1 cellular context compared by ENCODE assay signal in the genomic region with DNA sequence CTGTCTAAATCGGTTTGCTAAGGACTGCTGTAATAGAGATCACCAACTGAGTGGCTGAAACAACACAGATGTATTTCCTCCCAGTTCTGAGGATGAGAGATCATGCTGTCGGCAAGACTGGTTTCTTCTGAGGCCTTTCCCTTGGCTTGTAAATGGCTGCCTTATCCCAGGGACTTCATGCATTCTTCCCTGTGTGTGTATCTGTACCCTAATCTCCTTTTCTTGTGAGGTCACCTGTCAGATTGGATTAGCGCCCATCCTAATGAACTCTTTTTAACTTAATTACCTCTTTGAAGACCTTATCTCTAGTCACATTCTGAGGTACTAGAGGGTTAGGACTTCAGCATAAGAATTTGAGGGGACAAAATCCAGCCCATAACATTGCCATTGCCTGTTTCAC.
TF ChIP-seq lines count a peak whose summit lies in the region.

No MANE protein-coding gene starts in this region.

TF ChIP-seq in GM23338, 12 proteins besides CTCF, POLR2A, EP300 and RAD21 (continued from another document):
- TF ChIP-seq, protein P1, sequence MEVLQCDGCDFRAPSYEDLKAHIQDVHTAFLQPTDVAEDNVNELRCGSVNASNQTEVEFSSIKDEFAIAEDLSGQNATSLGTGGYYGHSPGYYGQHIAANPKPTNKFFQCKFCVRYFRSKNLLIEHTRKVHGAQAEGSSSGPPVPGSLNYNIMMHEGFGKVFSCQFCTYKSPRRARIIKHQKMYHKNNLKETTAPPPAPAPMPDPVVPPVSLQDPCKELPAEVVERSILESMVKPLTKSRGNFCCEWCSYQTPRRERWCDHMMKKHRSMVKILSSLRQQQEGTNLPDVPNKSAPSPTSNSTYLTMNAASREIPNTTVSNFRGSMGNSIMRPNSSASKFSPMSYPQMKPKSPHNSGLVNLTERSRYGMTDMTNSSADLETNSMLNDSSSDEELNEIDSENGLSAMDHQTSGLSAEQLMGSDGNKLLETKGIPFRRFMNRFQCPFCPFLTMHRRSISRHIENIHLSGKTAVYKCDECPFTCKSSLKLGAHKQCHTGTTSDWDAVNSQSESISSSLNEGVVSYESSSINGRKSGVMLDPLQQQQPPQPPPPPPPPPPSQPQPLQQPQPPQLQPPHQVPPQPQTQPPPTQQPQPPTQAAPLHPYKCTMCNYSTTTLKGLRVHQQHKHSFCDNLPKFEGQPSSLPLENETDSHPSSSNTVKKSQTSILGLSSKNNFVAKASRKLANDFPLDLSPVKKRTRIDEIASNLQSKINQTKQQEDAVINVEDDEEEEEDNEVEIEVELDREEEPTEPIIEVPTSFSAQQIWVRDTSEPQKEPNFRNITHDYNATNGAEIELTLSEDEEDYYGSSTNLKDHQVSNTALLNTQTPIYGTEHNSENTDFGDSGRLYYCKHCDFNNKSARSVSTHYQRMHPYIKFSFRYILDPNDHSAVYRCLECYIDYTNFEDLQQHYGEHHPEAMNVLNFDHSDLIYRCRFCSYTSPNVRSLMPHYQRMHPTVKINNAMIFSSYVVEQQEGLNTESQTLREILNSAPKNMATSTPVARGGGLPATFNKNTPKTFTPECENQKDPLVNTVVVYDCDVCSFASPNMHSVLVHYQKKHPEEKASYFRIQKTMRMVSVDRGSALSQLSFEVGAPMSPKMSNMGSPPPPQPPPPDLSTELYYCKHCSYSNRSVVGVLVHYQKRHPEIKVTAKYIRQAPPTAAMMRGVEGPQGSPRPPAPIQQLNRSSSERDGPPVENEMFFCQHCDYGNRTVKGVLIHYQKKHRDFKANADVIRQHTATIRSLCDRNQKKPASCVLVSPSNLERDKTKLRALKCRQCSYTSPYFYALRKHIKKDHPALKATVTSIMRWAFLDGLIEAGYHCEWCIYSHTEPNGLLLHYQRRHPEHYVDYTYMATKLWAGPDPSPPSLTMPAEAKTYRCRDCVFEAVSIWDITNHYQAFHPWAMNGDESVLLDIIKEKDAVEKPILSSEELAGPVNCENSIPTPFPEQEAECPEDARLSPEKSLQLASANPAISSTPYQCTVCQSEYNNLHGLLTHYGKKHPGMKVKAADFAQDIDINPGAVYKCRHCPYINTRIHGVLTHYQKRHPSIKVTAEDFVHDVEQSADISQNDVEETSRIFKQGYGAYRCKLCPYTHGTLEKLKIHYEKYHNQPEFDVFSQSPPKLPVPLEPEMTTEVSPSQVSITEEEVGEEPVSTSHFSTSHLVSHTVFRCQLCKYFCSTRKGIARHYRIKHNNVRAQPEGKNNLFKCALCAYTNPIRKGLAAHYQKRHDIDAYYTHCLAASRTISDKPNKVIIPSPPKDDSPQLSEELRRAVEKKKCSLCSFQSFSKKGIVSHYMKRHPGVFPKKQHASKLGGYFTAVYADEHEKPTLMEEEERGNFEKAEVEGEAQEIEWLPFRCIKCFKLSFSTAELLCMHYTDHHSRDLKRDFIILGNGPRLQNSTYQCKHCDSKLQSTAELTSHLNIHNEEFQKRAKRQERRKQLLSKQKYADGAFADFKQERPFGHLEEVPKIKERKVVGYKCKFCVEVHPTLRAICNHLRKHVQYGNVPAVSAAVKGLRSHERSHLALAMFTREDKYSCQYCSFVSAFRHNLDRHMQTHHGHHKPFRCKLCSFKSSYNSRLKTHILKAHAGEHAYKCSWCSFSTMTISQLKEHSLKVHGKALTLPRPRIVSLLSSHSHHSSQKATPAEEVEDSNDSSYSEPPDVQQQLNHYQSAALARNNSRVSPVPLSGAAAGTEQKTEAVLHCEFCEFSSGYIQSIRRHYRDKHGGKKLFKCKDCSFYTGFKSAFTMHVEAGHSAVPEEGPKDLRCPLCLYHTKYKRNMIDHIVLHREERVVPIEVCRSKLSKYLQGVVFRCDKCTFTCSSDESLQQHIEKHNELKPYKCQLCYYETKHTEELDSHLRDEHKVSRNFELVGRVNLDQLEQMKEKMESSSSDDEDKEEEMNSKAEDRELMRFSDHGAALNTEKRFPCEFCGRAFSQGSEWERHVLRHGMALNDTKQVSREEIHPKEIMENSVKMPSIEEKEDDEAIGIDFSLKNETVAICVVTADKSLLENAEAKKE (CRISPR knock-in tag; IDR thresholded peaks at IDR 0.05) = no peak
- no peak for TF ChIP-seq ZNF114 (CRISPR knock-in tag; IDR thresholded peaks at IDR 0.05)
- TF ChIP-seq, protein P2, sequence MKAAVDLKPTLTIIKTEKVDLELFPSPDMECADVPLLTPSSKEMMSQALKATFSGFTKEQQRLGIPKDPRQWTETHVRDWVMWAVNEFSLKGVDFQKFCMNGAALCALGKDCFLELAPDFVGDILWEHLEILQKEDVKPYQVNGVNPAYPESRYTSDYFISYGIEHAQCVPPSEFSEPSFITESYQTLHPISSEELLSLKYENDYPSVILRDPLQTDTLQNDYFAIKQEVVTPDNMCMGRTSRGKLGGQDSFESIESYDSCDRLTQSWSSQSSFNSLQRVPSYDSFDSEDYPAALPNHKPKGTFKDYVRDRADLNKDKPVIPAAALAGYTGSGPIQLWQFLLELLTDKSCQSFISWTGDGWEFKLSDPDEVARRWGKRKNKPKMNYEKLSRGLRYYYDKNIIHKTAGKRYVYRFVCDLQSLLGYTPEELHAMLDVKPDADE (IDR thresholded peaks at IDR 0.05) = no peak
- TF ChIP-seq POLR2AphosphoS5 (IDR thresholded peaks at IDR 0.05; ENCODE audit: low read depth) = no peak
- TF ChIP-seq STAT1 (IDR thresholded peaks at IDR 0.05; ENCODE audit: unreplicated experiment) = no peak
- TF ChIP-seq, protein P3, sequence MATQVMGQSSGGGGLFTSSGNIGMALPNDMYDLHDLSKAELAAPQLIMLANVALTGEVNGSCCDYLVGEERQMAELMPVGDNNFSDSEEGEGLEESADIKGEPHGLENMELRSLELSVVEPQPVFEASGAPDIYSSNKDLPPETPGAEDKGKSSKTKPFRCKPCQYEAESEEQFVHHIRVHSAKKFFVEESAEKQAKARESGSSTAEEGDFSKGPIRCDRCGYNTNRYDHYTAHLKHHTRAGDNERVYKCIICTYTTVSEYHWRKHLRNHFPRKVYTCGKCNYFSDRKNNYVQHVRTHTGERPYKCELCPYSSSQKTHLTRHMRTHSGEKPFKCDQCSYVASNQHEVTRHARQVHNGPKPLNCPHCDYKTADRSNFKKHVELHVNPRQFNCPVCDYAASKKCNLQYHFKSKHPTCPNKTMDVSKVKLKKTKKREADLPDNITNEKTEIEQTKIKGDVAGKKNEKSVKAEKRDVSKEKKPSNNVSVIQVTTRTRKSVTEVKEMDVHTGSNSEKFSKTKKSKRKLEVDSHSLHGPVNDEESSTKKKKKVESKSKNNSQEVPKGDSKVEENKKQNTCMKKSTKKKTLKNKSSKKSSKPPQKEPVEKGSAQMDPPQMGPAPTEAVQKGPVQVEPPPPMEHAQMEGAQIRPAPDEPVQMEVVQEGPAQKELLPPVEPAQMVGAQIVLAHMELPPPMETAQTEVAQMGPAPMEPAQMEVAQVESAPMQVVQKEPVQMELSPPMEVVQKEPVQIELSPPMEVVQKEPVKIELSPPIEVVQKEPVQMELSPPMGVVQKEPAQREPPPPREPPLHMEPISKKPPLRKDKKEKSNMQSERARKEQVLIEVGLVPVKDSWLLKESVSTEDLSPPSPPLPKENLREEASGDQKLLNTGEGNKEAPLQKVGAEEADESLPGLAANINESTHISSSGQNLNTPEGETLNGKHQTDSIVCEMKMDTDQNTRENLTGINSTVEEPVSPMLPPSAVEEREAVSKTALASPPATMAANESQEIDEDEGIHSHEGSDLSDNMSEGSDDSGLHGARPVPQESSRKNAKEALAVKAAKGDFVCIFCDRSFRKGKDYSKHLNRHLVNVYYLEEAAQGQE (IDR thresholded peaks at IDR 0.05; ENCODE audit: unreplicated experiment) = no peak
- no peak for TF ChIP-seq CREB1 (CRISPR knock-in tag; IDR thresholded peaks at IDR 0.05; ENCODE audit: low read depth)
- no peak for TF ChIP-seq EZH2 (IDR thresholded peaks at IDR 0.05; ENCODE audit: low read depth, unreplicated experiment)
- no peak for TF ChIP-seq EZH2phosphoT487 (IDR thresholded peaks at IDR 0.05; ENCODE audit: unreplicated experiment)
- TF ChIP-seq JUNB (IDR thresholded peaks at IDR 0.05; ENCODE audit: unreplicated experiment) = no peak
- no peak for TF ChIP-seq ZNF331 (CRISPR knock-in tag; IDR thresholded peaks at IDR 0.05; ENCODE audit: low read depth)
